1 cellular context compared by ENCODE assay signal in the genomic region with DNA sequence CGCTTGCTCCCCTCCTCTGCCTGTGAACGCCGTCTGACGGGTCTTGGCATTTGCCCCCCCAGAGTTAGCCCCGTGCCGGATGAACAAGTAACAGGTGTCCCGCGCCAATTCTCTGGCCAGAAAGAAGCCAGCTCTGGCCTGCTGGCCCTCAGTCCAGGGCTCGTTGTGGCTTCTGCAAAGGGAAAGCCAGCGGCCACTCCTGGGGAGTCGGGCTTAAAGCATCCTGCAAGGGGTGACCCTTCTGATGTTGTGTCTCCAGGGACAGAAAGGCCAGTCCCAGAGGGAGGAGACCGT.
TF ChIP-seq lines count a peak whose summit lies in the region.

No MANE protein-coding gene starts in this region.

TF ChIP-seq in K562, 482 proteins besides CTCF, POLR2A, EP300 and RAD21:
- TF ChIP-seq, protein P1, sequence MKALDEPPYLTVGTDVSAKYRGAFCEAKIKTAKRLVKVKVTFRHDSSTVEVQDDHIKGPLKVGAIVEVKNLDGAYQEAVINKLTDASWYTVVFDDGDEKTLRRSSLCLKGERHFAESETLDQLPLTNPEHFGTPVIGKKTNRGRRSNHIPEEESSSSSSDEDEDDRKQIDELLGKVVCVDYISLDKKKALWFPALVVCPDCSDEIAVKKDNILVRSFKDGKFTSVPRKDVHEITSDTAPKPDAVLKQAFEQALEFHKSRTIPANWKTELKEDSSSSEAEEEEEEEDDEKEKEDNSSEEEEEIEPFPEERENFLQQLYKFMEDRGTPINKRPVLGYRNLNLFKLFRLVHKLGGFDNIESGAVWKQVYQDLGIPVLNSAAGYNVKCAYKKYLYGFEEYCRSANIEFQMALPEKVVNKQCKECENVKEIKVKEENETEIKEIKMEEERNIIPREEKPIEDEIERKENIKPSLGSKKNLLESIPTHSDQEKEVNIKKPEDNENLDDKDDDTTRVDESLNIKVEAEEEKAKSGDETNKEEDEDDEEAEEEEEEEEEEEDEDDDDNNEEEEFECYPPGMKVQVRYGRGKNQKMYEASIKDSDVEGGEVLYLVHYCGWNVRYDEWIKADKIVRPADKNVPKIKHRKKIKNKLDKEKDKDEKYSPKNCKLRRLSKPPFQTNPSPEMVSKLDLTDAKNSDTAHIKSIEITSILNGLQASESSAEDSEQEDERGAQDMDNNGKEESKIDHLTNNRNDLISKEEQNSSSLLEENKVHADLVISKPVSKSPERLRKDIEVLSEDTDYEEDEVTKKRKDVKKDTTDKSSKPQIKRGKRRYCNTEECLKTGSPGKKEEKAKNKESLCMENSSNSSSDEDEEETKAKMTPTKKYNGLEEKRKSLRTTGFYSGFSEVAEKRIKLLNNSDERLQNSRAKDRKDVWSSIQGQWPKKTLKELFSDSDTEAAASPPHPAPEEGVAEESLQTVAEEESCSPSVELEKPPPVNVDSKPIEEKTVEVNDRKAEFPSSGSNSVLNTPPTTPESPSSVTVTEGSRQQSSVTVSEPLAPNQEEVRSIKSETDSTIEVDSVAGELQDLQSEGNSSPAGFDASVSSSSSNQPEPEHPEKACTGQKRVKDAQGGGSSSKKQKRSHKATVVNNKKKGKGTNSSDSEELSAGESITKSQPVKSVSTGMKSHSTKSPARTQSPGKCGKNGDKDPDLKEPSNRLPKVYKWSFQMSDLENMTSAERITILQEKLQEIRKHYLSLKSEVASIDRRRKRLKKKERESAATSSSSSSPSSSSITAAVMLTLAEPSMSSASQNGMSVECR (CRISPR knock-in tag; IDR thresholded peaks at IDR 0.05) = no peak
- TF ChIP-seq POLR2G (IDR thresholded peaks at IDR 0.05; ENCODE audit: low read depth, low read length) = 0 out of 2 replicates have a peak, but pooled peaks have one; percentile 13
